In genomic region chr16:85004587-85005205, GRCh38 we compare ENCODE assay signal across 9 cellular contexts. TPM values are rescaled to one million over a fixed set of nuclear protein-coding genes. Genes with fewer than 3 reads are reported as not detected.
A peak's percentile ranks its signal among the peaks of the same experiment; 100 is the strongest.
DNase-seq lines count a peak whose midpoint lies in the region; ATAC-seq and TF ChIP-seq lines count a peak whose summit lies in the region.
"Had no signal": no experiment of that assay in that cellular context is flagged by ENCODE, and none has a peak within 500 bp of the region (broad histone marks: within the 10 kb centered on the region; RNA-seq: fewer than 3 reads in every experiment).

No MANE protein-coding gene starts in this region.

- H3K9me3 ChIP-seq in Caco-2 (no peaks in the 10 kb centered on the region), psoas muscle (no peaks in the 10 kb centered on the region), adrenal gland (replicated peaks in 1 of 3) (no peaks in the 10 kb centered on the region)

- intact Hi-C loops in Caco-2 (cut with micrococcal nuclease; ENCODE audit: unreplicated experiment) (no loop called here), psoas muscle (cut with DNase I) (no loop called here), adrenal gland (cut with DNase I) (no loop called here)

- POLR2A ChIA-PET in Caco-2 (lab: Charles Lee), result interaction anchor here (0.7 to 0.8 kb wide), 2 partner anchors 9 to 163 kb away, joined by 3 to 6 read pairs; no protein-coding TSS in a partner anchor

- TF ChIP-seq CTCF in Caco-2 (IDR thresholded peaks at IDR 0.05; ENCODE audit: insufficient read depth in 1 of 2, low read depth in 1 of 2, low read length in 1 of 2, severe bottlenecking in 1 of 2, unreplicated experiment in 1 of 2), result no peak
- no peak for TF ChIP-seq CTCF in psoas muscle (IDR thresholded peaks at IDR 0.05)
- TF ChIP-seq CTCF in adrenal gland (IDR thresholded peaks at IDR 0.05), result no peak

- peak; percentile 63 to 75 (median 69) for ATAC-seq in psoas muscle

- H3K27me3 ChIP-seq in Caco-2 (replicated peaks; ENCODE audit: control insufficient read depth, insufficient read depth, low read length), result no peaks in the 10 kb centered on the region
- no peaks in the 10 kb centered on the region for H3K27me3 ChIP-seq in psoas muscle (ENCODE audit: insufficient read depth in 3 of 3, low read length in 2 of 3)
- H3K27me3 ChIP-seq in adrenal gland, result no peaks in the 10 kb centered on the region

- 25 to 55% (median 30%) methylated on average over 10 of the region's 10 CpGs for WGBS in psoas muscle, 3 donors
- 70 to 83% (median 75%) methylated on average over 10 of the region's 10 CpGs for WGBS in adrenal gland, 4 donors

- peak overlapping the region; percentile 79 for H3K27ac ChIP-seq in psoas muscle
- H3K27ac ChIP-seq in adrenal gland, result peak overlapping the region in 2 of 5 donors; percentile 48 to 69

- peak overlapping the region; percentile 77 for H3K27ac Mint-ChIP-seq in Caco-2 (ENCODE audit: unreplicated experiment)

- no TSS peak for BruUV-seq in Caco-2 (replicated peaks; lab: Mats Ljungman, UMichigan)

- H3K4me1 Mint-ChIP-seq in Caco-2 (ENCODE audit: low read depth, unreplicated experiment), result peaks cover 51% of the 10 kb centered on the region

- H3K36me3 ChIP-seq in Caco-2 (ENCODE audit: control insufficient read depth, insufficient read depth, low read length) (peaks cover 3% of the 10 kb centered on the region; the same call in 1 of the 2 replicates), psoas muscle (ENCODE audit: insufficient read depth in 1 of 2, low read depth in 1 of 2) (no peaks in the 10 kb centered on the region), adrenal gland (replicated peaks in 1 of 2) (no peaks in the 10 kb centered on the region)

- H3K36me3 Mint-ChIP-seq in Caco-2 (ENCODE audit: insufficient read depth, unreplicated experiment), result peaks cover 37% of the 10 kb centered on the region

- H3K4me3 ChIP-seq in Caco-2 (ENCODE audit: low read depth, low read length), result no peak overlapping the region
- H3K4me3 ChIP-seq in psoas muscle, result no peak overlapping the region
- no peak overlapping the region for H3K4me3 ChIP-seq in adrenal gland

- DNase-seq in Caco-2 (no peak), T1000 (lab: John Stamatoyannopoulos, UW) (peak; percentile 19), fibroblast of the conjunctiva (ENCODE audit: low read depth) (peak; percentile 57), psoas muscle (peak in 1 of 2 donors; percentile 50), NCI-H69 (lab: John Stamatoyannopoulos, UW) (no peak), pons (ENCODE audit: low spot score) (no peak), T-helper 9 cell (no peak), adrenal gland (no peak)
- DNase-seq: stimulated activated CD4-positive, alpha-beta T cell treated with anti-CD3 and anti-CD28 coated beads, Interleukin-4, amount 100 ng/mL, for 1 hour had no signal

- no peak for TF ChIP-seq POLR2A in adrenal gland (IDR thresholded peaks at IDR 0.05)

- H3K9me3 Mint-ChIP-seq in Caco-2 (ENCODE audit: unreplicated experiment), result no peaks in the 10 kb centered on the region

- peak overlapping the region; percentile 6 for H3K4me3 Mint-ChIP-seq in Caco-2 (ENCODE audit: unreplicated experiment)

- CTCF ChIA-PET in Caco-2 (lab: Charles Lee), result no interaction called here

- H3K27me3 Mint-ChIP-seq in Caco-2 (ENCODE audit: insufficient read depth, unreplicated experiment), result no peaks in the 10 kb centered on the region

- H3K4me1 ChIP-seq in Caco-2, result peaks cover 42% of the 10 kb centered on the region
- H3K4me1 ChIP-seq in psoas muscle, result peaks cover 75% of the 10 kb centered on the region
- peaks cover 24 to 71% of the 10 kb centered on the region in 2 donors for H3K4me1 ChIP-seq in adrenal gland (replicated peaks in 1 of 2)

RNA-seq across cellular contexts. Expression of gene ZDHHC7, which starts 6.6 kb away (rescaled TPM):
- total RNA-seq in Caco-2 (2022) (82.8 and 85.7 TPM in 2 replicates), psoas muscle (10 to 100 TPM; 33.2 to 52.3 (median 44.8) TPM), adrenal gland (10 to 100 TPM; 39.7 to 74.6 (median 47.2) TPM)
- polyA plus RNA-seq in psoas muscle (10 to 100 TPM; 19.7 to 96.0 (median 26.6) TPM), adrenal gland (10 to 100 TPM; 22.5 to 34.8 (median 24.4) TPM)

RNA-seq across cellular contexts. Expression of gene KIAA0513, which starts 22.9 kb away (rescaled TPM):
- total RNA-seq in Caco-2 (2022) (7.1 and 7.9 TPM in 2 replicates), psoas muscle (10 to 100 TPM in 3 of 4 donors, 1 to 10 TPM in 1; 8.7 to 14.3 (median 13.3) TPM), adrenal gland (10 to 100 TPM; 13.7 to 36.7 (median 22.8) TPM)
- polyA plus RNA-seq in psoas muscle (10 to 100 TPM in 1 of 3 donors, 1 to 10 TPM in 2; 3.6 to 18.2 (median 3.9) TPM), adrenal gland (10 to 100 TPM in 1 of 3 donors, 1 to 10 TPM in 2; 8.6 to 12.2 (median 9.5) TPM)

Comparison
In these comparisons a context has a peak if more than half of its experiments do, and no peak if none do; other contexts are left out.
1. DNase-seq: peak in T1000 (single experiment) and fibroblast of the conjunctiva (single experiment); none in Caco-2 (0 of 2), NCI-H69 (single experiment), pons (single experiment), T-helper 9 cell (single experiment) and adrenal gland (0 of 7).